In the genomic region with DNA sequence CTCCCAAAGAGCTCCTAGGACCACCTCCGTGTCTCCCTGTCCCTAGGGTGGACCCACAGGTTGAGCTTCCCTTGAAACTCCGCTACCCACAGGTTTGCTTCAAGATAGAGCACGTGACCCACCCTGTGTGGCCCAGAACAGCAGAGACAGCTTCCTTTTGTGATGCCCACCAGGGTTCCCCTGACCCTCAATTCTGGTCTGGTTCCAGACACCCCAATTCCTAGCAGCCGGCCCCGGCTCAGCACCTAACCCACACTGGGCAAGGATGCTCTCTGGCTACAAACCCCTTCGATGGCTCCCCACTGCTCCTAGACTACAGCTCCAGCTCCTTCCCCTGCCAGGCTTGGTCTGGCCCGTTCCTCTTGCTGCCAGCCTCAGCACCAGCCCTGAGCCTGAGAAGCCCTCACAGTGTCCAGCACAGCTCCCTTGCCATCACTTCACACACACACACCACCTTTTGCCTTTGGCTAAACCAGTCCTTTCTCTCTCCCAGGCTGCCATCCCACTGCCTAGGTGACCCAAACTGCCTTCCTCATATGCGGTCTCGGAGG, we compare ENCODE assay signal across 11 cellular contexts. TPM values are rescaled to one million over a fixed set of nuclear protein-coding genes. Genes with fewer than 3 reads are reported as not detected.
A peak's percentile ranks its signal among the peaks of the same experiment; 100 is the strongest.
DNase-seq lines count a peak whose midpoint lies in the region; ATAC-seq and TF ChIP-seq lines count a peak whose summit lies in the region.
"Had no signal": no experiment of that assay in that cellular context is flagged by ENCODE, and none has a peak within 500 bp of the region (broad histone marks: within the 10 kb centered on the region; RNA-seq: fewer than 3 reads in every experiment).

No MANE protein-coding gene starts in this region.

- no peak overlapping the region for H3K27ac ChIP-seq in foreskin keratinocyte
- H3K27ac ChIP-seq: PC-9 had no signal

- no peak overlapping the region for H3K27ac Mint-ChIP-seq in activated naive CD4-positive, alpha-beta T cell treated with anti-CD3 and anti-CD28 coated beads, Interleukin-2, amount 10 ng/mL, durations not matched to agents 7 days and 5 days
- peak overlapping the region in 1 of 2 donors; percentile 37 for H3K27ac Mint-ChIP-seq in stimulated activated naive CD8-positive, alpha-beta T cell treated with anti-CD3 and anti-CD28 coated beads, Interleukin-15, amount 100 ng/mL, for 72 hours

- H3K36me3 Mint-ChIP-seq in activated naive CD4-positive, alpha-beta T cell treated with anti-CD3 and anti-CD28 coated beads, Interleukin-2, amount 10 ng/mL, durations not matched to agents 7 days and 5 days: no peaks in the 10 kb centered on the region

- no peak for DNase-seq in activated naive CD4-positive, alpha-beta T cell treated with anti-CD3 and anti-CD28 coated beads, Interleukin-2, amount 10 ng/mL, durations not matched to agents 7 days and 5 days
- no peak for DNase-seq in activated naive CD4-positive, alpha-beta T cell treated with anti-CD3 and anti-CD28 coated beads, Interleukin-2, amount 50 U/mL, for 16 hours
- DNase-seq in foreskin keratinocyte (no peak), HK-2 (ENCODE audit: unreplicated experiment) (no peak), NCI-H128 (lab: John Stamatoyannopoulos, UW; ENCODE audit: unreplicated experiment) (no peak)
- no peak for DNase-seq in stimulated activated naive CD8-positive, alpha-beta T cell treated with anti-CD3 and anti-CD28 coated beads, Interleukin-15, amount 100 ng/mL, for 72 hours

- no peak for TF ChIP-seq CTCF in foreskin keratinocyte (conservative IDR thresholded peaks at IDR 0.05)

- ATAC-seq in SK-N-SH treated with all-trans-retinoic acid at 6 μM for 48 hours (peak; percentile 9), foreskin keratinocyte (peak; percentile 5), GM21737 (IDR thresholded peaks at IDR 0.05; ENCODE audit: unreplicated experiment) (no peak)
- peak; percentile 10 for ATAC-seq in stimulated activated naive CD8-positive, alpha-beta T cell treated with anti-CD3 and anti-CD28 coated beads, Interleukin-15, amount 100 ng/mL, for 72 hours

- H3K4me1 Mint-ChIP-seq in activated naive CD4-positive, alpha-beta T cell treated with anti-CD3 and anti-CD28 coated beads, Interleukin-2, amount 10 ng/mL, durations not matched to agents 7 days and 5 days: peaks cover 7% of the 10 kb centered on the region
- peaks cover 14% of the 10 kb centered on the region for H3K4me1 Mint-ChIP-seq in stimulated activated naive CD8-positive, alpha-beta T cell treated with anti-CD3 and anti-CD28 coated beads, Interleukin-15, amount 100 ng/mL, for 72 hours

- peaks cover 7% of the 10 kb centered on the region for H3K27me3 ChIP-seq in foreskin keratinocyte

- peaks cover 57% of the 10 kb centered on the region for H3K27me3 Mint-ChIP-seq in activated naive CD4-positive, alpha-beta T cell treated with anti-CD3 and anti-CD28 coated beads, Interleukin-2, amount 10 ng/mL, durations not matched to agents 7 days and 5 days
- H3K27me3 Mint-ChIP-seq in stimulated activated naive CD8-positive, alpha-beta T cell treated with anti-CD3 and anti-CD28 coated beads, Interleukin-15, amount 100 ng/mL, for 72 hours: peaks cover 38% of the 10 kb centered on the region

- H3K4me1 ChIP-seq in foreskin keratinocyte: no peaks in the 10 kb centered on the region

- H3K4me3 Mint-ChIP-seq in activated naive CD4-positive, alpha-beta T cell treated with anti-CD3 and anti-CD28 coated beads, Interleukin-2, amount 10 ng/mL, durations not matched to agents 7 days and 5 days: peak overlapping the region; percentile 67
- H3K4me3 Mint-ChIP-seq in stimulated activated naive CD8-positive, alpha-beta T cell treated with anti-CD3 and anti-CD28 coated beads, Interleukin-15, amount 100 ng/mL, for 72 hours: peak overlapping the region; percentile 73 to 87

- no peaks in the 10 kb centered on the region for H3K9me3 Mint-ChIP-seq in activated naive CD4-positive, alpha-beta T cell treated with anti-CD3 and anti-CD28 coated beads, Interleukin-2, amount 10 ng/mL, durations not matched to agents 7 days and 5 days
- no peaks in the 10 kb centered on the region for H3K9me3 Mint-ChIP-seq in stimulated activated naive CD8-positive, alpha-beta T cell treated with anti-CD3 and anti-CD28 coated beads, Interleukin-15, amount 100 ng/mL, for 72 hours

- CTCF ChIA-PET in activated naive CD4-positive, alpha-beta T cell treated with anti-CD3 and anti-CD28 coated beads, Interleukin-2, amount 10 ng/mL, durations not matched to agents 7 days and 5 days (lab: Charles Lee): interaction anchor here (0.7 to 4.1 kb wide), 14 partner anchors 10 to 725 kb away, joined by 3 to 53 read pairs (median 6); a partner anchor contains a TSS

TF ChIP-seq in SK-N-SH treated with all-trans-retinoic acid at 6 μM for 48 hours, 23 proteins besides CTCF, POLR2A, EP300 and RAD21 (continues in another document):
- no peak for TF ChIP-seq BACH2 (CRISPR knock-in tag; IDR thresholded peaks at IDR 0.05; ENCODE audit: borderline replicate concordance)
- no peak for TF ChIP-seq CSDC2 (CRISPR knock-in tag; IDR thresholded peaks at IDR 0.05)
- TF ChIP-seq, protein P1, sequence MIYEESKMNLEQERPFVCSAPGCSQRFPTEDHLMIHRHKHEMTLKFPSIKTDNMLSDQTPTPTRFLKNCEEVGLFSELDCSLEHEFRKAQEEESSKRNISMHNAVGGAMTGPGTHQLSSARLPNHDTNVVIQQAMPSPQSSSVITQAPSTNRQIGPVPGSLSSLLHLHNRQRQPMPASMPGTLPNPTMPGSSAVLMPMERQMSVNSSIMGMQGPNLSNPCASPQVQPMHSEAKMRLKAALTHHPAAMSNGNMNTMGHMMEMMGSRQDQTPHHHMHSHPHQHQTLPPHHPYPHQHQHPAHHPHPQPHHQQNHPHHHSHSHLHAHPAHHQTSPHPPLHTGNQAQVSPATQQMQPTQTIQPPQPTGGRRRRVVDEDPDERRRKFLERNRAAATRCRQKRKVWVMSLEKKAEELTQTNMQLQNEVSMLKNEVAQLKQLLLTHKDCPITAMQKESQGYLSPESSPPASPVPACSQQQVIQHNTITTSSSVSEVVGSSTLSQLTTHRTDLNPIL (CRISPR knock-in tag; IDR thresholded peaks at IDR 0.05; ENCODE audit: low read depth): no peak
- no peak for TF ChIP-seq ZNF70 (CRISPR knock-in tag; IDR thresholded peaks at IDR 0.05)
- TF ChIP-seq ARNTL (CRISPR knock-in tag; IDR thresholded peaks at IDR 0.05; ENCODE audit: borderline replicate concordance, low read depth): no peak
- TF ChIP-seq RARB (CRISPR knock-in tag; IDR thresholded peaks at IDR 0.05): no peak
- no peak for TF ChIP-seq ISL1 (CRISPR knock-in tag; IDR thresholded peaks at IDR 0.05)
- TF ChIP-seq, protein P2, sequence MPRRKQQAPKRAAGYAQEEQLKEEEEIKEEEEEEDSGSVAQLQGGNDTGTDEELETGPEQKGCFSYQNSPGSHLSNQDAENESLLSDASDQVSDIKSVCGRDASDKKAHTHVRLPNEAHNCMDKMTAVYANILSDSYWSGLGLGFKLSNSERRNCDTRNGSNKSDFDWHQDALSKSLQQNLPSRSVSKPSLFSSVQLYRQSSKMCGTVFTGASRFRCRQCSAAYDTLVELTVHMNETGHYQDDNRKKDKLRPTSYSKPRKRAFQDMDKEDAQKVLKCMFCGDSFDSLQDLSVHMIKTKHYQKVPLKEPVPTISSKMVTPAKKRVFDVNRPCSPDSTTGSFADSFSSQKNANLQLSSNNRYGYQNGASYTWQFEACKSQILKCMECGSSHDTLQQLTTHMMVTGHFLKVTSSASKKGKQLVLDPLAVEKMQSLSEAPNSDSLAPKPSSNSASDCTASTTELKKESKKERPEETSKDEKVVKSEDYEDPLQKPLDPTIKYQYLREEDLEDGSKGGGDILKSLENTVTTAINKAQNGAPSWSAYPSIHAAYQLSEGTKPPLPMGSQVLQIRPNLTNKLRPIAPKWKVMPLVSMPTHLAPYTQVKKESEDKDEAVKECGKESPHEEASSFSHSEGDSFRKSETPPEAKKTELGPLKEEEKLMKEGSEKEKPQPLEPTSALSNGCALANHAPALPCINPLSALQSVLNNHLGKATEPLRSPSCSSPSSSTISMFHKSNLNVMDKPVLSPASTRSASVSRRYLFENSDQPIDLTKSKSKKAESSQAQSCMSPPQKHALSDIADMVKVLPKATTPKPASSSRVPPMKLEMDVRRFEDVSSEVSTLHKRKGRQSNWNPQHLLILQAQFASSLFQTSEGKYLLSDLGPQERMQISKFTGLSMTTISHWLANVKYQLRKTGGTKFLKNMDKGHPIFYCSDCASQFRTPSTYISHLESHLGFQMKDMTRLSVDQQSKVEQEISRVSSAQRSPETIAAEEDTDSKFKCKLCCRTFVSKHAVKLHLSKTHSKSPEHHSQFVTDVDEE (CRISPR knock-in tag; IDR thresholded peaks at IDR 0.05): no peak
- TF ChIP-seq, protein P3, sequence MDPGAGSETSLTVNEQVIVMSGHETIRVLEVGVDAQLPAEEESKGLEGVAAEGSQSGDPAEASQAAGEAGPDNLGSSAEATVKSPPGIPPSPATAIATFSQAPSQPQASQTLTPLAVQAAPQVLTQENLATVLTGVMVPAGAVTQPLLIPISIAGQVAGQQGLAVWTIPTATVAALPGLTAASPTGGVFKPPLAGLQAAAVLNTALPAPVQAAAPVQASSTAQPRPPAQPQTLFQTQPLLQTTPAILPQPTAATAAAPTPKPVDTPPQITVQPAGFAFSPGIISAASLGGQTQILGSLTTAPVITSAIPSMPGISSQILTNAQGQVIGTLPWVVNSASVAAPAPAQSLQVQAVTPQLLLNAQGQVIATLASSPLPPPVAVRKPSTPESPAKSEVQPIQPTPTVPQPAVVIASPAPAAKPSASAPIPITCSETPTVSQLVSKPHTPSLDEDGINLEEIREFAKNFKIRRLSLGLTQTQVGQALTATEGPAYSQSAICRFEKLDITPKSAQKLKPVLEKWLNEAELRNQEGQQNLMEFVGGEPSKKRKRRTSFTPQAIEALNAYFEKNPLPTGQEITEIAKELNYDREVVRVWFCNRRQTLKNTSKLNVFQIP (CRISPR knock-in tag; IDR thresholded peaks at IDR 0.05; ENCODE audit: borderline replicate concordance, low read depth): no peak
- TF ChIP-seq TCF4 (CRISPR knock-in tag; IDR thresholded peaks at IDR 0.05; ENCODE audit: borderline replicate concordance): no peak
- TF ChIP-seq SNAI2 (CRISPR knock-in tag; IDR thresholded peaks at IDR 0.05): no peak
- no peak for TF ChIP-seq ZNF565 (CRISPR knock-in tag; conservative IDR thresholded peaks at IDR 0.05; ENCODE audit: low read depth)

RNA-seq across cellular contexts. Expression of a gene that starts 6.3 kb away (rescaled TPM):
- not detected in 2 replicates for total RNA-seq in foreskin keratinocyte
- 0.07 and 0.15 TPM in 2 replicates for polyA plus RNA-seq in foreskin keratinocyte

RNA-seq across cellular contexts. Expression of a gene that starts 20.4 kb away (rescaled TPM):
- total RNA-seq in foreskin keratinocyte: 1.3 and 1.7 TPM in 2 replicates
- polyA plus RNA-seq in foreskin keratinocyte: 1.2 and 1.4 TPM in 2 replicates
- total RNA-seq: gastroesophageal sphincter, mucosa of descending colon had no signal

RNA-seq across cellular contexts. Expression of a gene that starts 20.4 kb away (rescaled TPM):
- 40.0 and 43.4 TPM in 2 replicates for total RNA-seq in foreskin keratinocyte
- polyA plus RNA-seq in foreskin keratinocyte: 34.2 and 34.8 TPM in 2 replicates

RNA-seq across cellular contexts. Expression of a gene that starts 56.8 kb away (rescaled TPM):
- 239 and 289 TPM in 2 replicates for total RNA-seq in foreskin keratinocyte
- polyA plus RNA-seq in foreskin keratinocyte: 275 and 350 TPM in 2 replicates

RNA-seq across cellular contexts. Expression of a gene that starts 57.3 kb away (rescaled TPM):
- 2.2 and 3.2 TPM in 2 replicates for total RNA-seq in foreskin keratinocyte
- polyA plus RNA-seq in foreskin keratinocyte: 1.6 and 2.3 TPM in 2 replicates
